23 cellular contexts compared by ENCODE assay signal in genomic region chr20:37388831-37389230, GRCh38. TPM values are rescaled to one million over a fixed set of nuclear protein-coding genes. Genes with fewer than 3 reads are reported as not detected.
DNase-seq lines count a peak whose midpoint lies in the region; ATAC-seq, FAIRE-seq and TF ChIP-seq lines count a peak whose summit lies in the region.
"Had no signal": no experiment of that assay in that cellular context is flagged by ENCODE, and none has a peak within 500 bp of the region (broad histone marks: within the 10 kb centered on the region; RNA-seq: fewer than 3 reads in every experiment).

No MANE protein-coding gene starts in this region.

- TF ChIP-seq CTCF in SK-N-SH (IDR thresholded peaks at IDR 0.05) = no peak
- no peak for TF ChIP-seq CTCF in hepatocyte (IDR thresholded peaks at IDR 0.05; ENCODE audit: poor library complexity)
- TF ChIP-seq CTCF in osteoblast (IDR thresholded peaks at IDR 0.05; ENCODE audit: extremely low read depth, low read depth, low read length) = no peak

- DNase-seq in SK-N-SH (peak; percentile 21), hepatocyte (ENCODE audit: low spot score) (peak; percentile 5), osteoblast (ENCODE audit: insufficient read length, low spot score, missing footprints) (peak; percentile 46), small intestine (no peak), GM23248 (no peak)
- DNase-seq: COR-L47; DMS153; Kasumi-1; MG63; NCI-H1048; NCI-H1436 treated with DMSO at 0.1 percent for 48 hours; NCI-H2029 treated with DMSO at 0.1 percent for 48 hours; NCI-H748 treated with DMSO at 0.1 percent for 48 hours; NK-92 treated with Interleukin-12 subunit alpha and Interleukin-12 subunit beta, amount 100 ng/mL, for 24 hours; SIG-M5 had no signal

- no peaks in the 10 kb centered on the region for H3K9me2 ChIP-seq in SK-N-SH
- no peaks in the 10 kb centered on the region for H3K9me2 ChIP-seq in hepatocyte (replicated peaks; ENCODE audit: insufficient read depth)
- no peaks in the 10 kb centered on the region for H3K9me2 ChIP-seq in GM23248 (ENCODE audit: insufficient read depth)

- H3K79me2 ChIP-seq in SK-N-SH (ENCODE audit: insufficient read depth) (no peaks in the 10 kb centered on the region), hepatocyte (no peaks in the 10 kb centered on the region), osteoblast (ENCODE audit: insufficient read depth, low read length) (no peaks in the 10 kb centered on the region), GM23248 (ENCODE audit: insufficient read depth) (no peaks in the 10 kb centered on the region)

- no peaks in the 10 kb centered on the region for H4K20me1 ChIP-seq in SK-N-SH (ENCODE audit: insufficient read depth)
- H4K20me1 ChIP-seq in hepatocyte (ENCODE audit: insufficient read depth, poor library complexity, severe bottlenecking) = no peaks in the 10 kb centered on the region
- peaks cover 8% of the 10 kb centered on the region for H4K20me1 ChIP-seq in osteoblast (ENCODE audit: insufficient read depth, low read length)
- H4K20me1 ChIP-seq in GM23248 (ENCODE audit: insufficient read depth) = no peaks in the 10 kb centered on the region

- in situ Hi-C loops in GM23248 (cut with MboI) = loop anchor here (10.0 kb wide), 1 partner anchor 104 kb away; the partner anchor contains the start of gene MANBAL

- H3K27ac ChIP-seq in SK-N-SH (ENCODE audit: low read depth in 2 of 2, low read length in 1 of 2) = no peak overlapping the region
- no peak overlapping the region for H3K27ac ChIP-seq in hepatocyte
- H3K27ac ChIP-seq in osteoblast (ENCODE audit: low read depth, low read length) = no peak overlapping the region
- H3K27ac ChIP-seq in small intestine (ENCODE audit: low read depth in 1 of 2, low read length in 1 of 2) = no peak overlapping the region
- H3K27ac ChIP-seq in GM23248 = no peak overlapping the region
- H3K27ac ChIP-seq: 22Rv1 had no signal

- FAIRE-seq in small intestine (lab: Jason Lieb, UNC) = no peak
- FAIRE-seq: GM12878, RCC 7860 had no signal

- H2AFZ ChIP-seq in SK-N-SH (ENCODE audit: low read depth) (no peak overlapping the region), hepatocyte (no peak overlapping the region), osteoblast (ENCODE audit: low read length) (no peak overlapping the region), GM23248 (no peak overlapping the region)
- H2AFZ ChIP-seq: GM23338 had no signal

- H3K9me3 ChIP-seq in SK-N-SH (no peaks in the 10 kb centered on the region), hepatocyte (ENCODE audit: low read depth) (no peaks in the 10 kb centered on the region), osteoblast (ENCODE audit: low read depth, low read length) (no peaks in the 10 kb centered on the region), small intestine (ENCODE audit: control insufficient read depth, low read depth) (no peaks in the 10 kb centered on the region), GM23248 (ENCODE audit: low read depth) (no peaks in the 10 kb centered on the region)
- H3K9me3 ChIP-seq: MG63 had no signal

- TF ChIP-seq RAD21 in SK-N-SH (IDR thresholded peaks at IDR 0.05; ENCODE audit: low read length) = no peak

- H3K27me3 ChIP-seq in SK-N-SH (ENCODE audit: insufficient read depth) = no peaks in the 10 kb centered on the region
- no peaks in the 10 kb centered on the region for H3K27me3 ChIP-seq in hepatocyte
- no peaks in the 10 kb centered on the region for H3K27me3 ChIP-seq in osteoblast (ENCODE audit: insufficient read depth, low read length)
- no peaks in the 10 kb centered on the region for H3K27me3 ChIP-seq in small intestine (ENCODE audit: control insufficient read depth in 2 of 2, insufficient read depth in 2 of 2, low read length in 2 of 2)
- no peaks in the 10 kb centered on the region for H3K27me3 ChIP-seq in GM23248 (replicated peaks; ENCODE audit: insufficient read depth)
- H3K27me3 ChIP-seq: MG63 had no signal

- peak; percentile 18 for TF ChIP-seq POLR2A in GM18505 (IDR thresholded peaks at IDR 0.05; ENCODE audit: borderline replicate concordance, extremely low read depth, insufficient read depth, insufficient read length)

- H3K9ac ChIP-seq in SK-N-SH = no peak overlapping the region
- no peak overlapping the region for H3K9ac ChIP-seq in GM23248

- POLR2A ChIA-PET in SK-N-SH (lab: Yijun Ruan, JAX) = interaction anchor here (0.8 kb wide), 1 partner anchor 138 kb away, joined by 3 read pairs; the partner anchor contains the start of gene BLCAP

- H3K36me3 ChIP-seq in SK-N-SH (replicated peaks in 1 of 2; ENCODE audit: control insufficient read depth in 1 of 2, insufficient read depth in 2 of 2, low read length in 1 of 2) (peaks cover 8 to 23% of the 10 kb centered on the region in 2 experiments), hepatocyte (replicated peaks; ENCODE audit: insufficient read depth, low read depth) (no peaks in the 10 kb centered on the region), osteoblast (ENCODE audit: insufficient read depth, low read length) (peaks cover 44% of the 10 kb centered on the region), small intestine (ENCODE audit: control insufficient read depth in 2 of 2, insufficient read depth in 2 of 2, low read length in 2 of 2) (peaks cover 7 to 18% of the 10 kb centered on the region in 2 donors), GM23248 (ENCODE audit: low read depth) (no peaks in the 10 kb centered on the region)

- H3K4me2 ChIP-seq in SK-N-SH = no peak overlapping the region
- no peak overlapping the region for H3K4me2 ChIP-seq in hepatocyte
- H3K4me2 ChIP-seq in osteoblast (ENCODE audit: insufficient read depth, low read length) = no peak overlapping the region
- H3K4me2 ChIP-seq in GM23248 (ENCODE audit: unreplicated experiment) = no peak overlapping the region
- H3K4me2 ChIP-seq: GM23338 had no signal

- H3F3A ChIP-seq in SK-N-SH (replicated peaks; ENCODE audit: insufficient read depth) (no peaks in the 10 kb centered on the region), GM23248 (ENCODE audit: insufficient read depth) (no peaks in the 10 kb centered on the region)

- ATAC-seq in SK-N-SH treated with all-trans-retinoic acid at 6 μM for 48 hours = no peak
- ATAC-seq in GM18505 (IDR thresholded peaks at IDR 0.05; ENCODE audit: unreplicated experiment) = no peak
- ATAC-seq in HG02840 (IDR thresholded peaks at IDR 0.05; ENCODE audit: low FRiP score, unreplicated experiment) = no peak
- ATAC-seq: GM12878, GM23338, HCT116 had no signal

- peaks cover 0 to 35% of the 10 kb centered on the region in 2 experiments; a peak in 1 of 4 replicates for H3K4me1 ChIP-seq in SK-N-SH (ENCODE audit: control insufficient read depth in 1 of 2, insufficient read depth in 2 of 2, low read depth in 1 of 2, low read length in 1 of 2)
- no peaks in the 10 kb centered on the region for H3K4me1 ChIP-seq in hepatocyte (ENCODE audit: insufficient read depth)
- H3K4me1 ChIP-seq in osteoblast (ENCODE audit: insufficient read depth, low read length) = no peaks in the 10 kb centered on the region
- H3K4me1 ChIP-seq in small intestine (ENCODE audit: control insufficient read depth in 2 of 2, insufficient read depth in 1 of 2, low read depth in 1 of 2, low read length in 1 of 2) = no peaks in the 10 kb centered on the region
- H3K4me1 ChIP-seq in GM23248 (ENCODE audit: insufficient read depth) = 0 out of 2 replicates have a peak, but pooled peaks cover 2% of the 10 kb centered on the region

- WGBS in SK-N-SH (ENCODE audit: low lambda C conversion rate) = 92% methylated on average over 8 of the region's 9 CpGs
- 93% methylated on average over 8 of the region's 9 CpGs for WGBS in hepatocyte (ENCODE audit: low lambda C conversion rate, missing lambda C conversion rate)
- 84 to 93% (median 90%) methylated on average over 9 of the region's 9 CpGs for WGBS in small intestine, 3 donors
- WGBS in GM23248 (ENCODE audit: low coverage in 1 of 2, low lambda C conversion rate in 2 of 2, missing lambda C conversion rate in 2 of 2), 2 experiments = 86 to 91% methylated on average over 6 to 9 of the region's 9 CpGs

- CTCF ChIA-PET in SK-N-SH (lab: Yijun Ruan, JAX) = interaction anchor here (1.0 to 2.5 kb wide), 3 partner anchors 146 to 193 kb away, joined by 3 to 10 read pairs (median 6); no protein-coding TSS in a partner anchor

- H3K4me3 ChIP-seq in SK-N-SH (ENCODE audit: low read depth in 2 of 2, low read length in 1 of 2) (no peak overlapping the region), hepatocyte (no peak overlapping the region), osteoblast (ENCODE audit: insufficient read depth, low read length) (no peak overlapping the region), small intestine (ENCODE audit: low read depth in 1 of 2, low read length in 2 of 2) (no peak overlapping the region), GM23248 (no peak overlapping the region)
- H3K4me3 ChIP-seq: GM12878, GM23338, MG63 had no signal

- TF ChIP-seq EP300 in SK-N-SH (IDR thresholded peaks at IDR 0.05; ENCODE audit: borderline replicate concordance in 1 of 2, low read depth in 1 of 2, low read length in 1 of 2) = no peak

TF ChIP-seq in SK-N-SH, 30 proteins besides CTCF, POLR2A, EP300 and RAD21 (continues in another document):
- TF ChIP-seq FOSL2 (IDR thresholded peaks at IDR 0.05; ENCODE audit: borderline replicate concordance, low read depth) = no peak
- no peak for TF ChIP-seq MAX (IDR thresholded peaks at IDR 0.05; ENCODE audit: low read depth)
- TF ChIP-seq MXI1 (IDR thresholded peaks at IDR 0.05; ENCODE audit: low read depth, low read length) = no peak
- no peak for TF ChIP-seq GATA2 (CRISPR knock-in tag; IDR thresholded peaks at IDR 0.05)
- no peak for TF ChIP-seq TCF12 (IDR thresholded peaks at IDR 0.05)
- TF ChIP-seq FOXJ3 (CRISPR knock-in tag; IDR thresholded peaks at IDR 0.05) = no peak

TF ChIP-seq in SK-N-SH treated with all-trans-retinoic acid at 6 μM for 48 hours, 23 proteins besides CTCF, POLR2A, EP300 and RAD21 (continues in another document):
- TF ChIP-seq CSRNP3 (CRISPR knock-in tag; IDR thresholded peaks at IDR 0.05) = no peak

RNA-seq across cellular contexts. Expression of gene SRC, which starts 42.9 kb away (rescaled TPM):
- polyA plus RNA-seq in SK-N-SH (2012; rRNA removed) (23.8 and 25.6 TPM in 2 replicates), hepatocyte (55.1 and 56.4 TPM in 2 replicates), small intestine (100 to 1,000 TPM in 1 of 3 donors, 10 to 100 TPM in 2; 70.8 to 107 (median 83.6) TPM), GM23248 (2016; fragmentation: Nextera tagmentation; extraction: Ambion mirVana) (13.9 and 17.0 TPM in 2 replicates)
- 9.6 and 17.1 TPM in 2 replicates for polyA plus RNA-seq in SK-N-SH (2012; cell fraction: cytosol; rRNA removed)
- 49.2 and 58.8 TPM in 2 replicates for polyA plus RNA-seq in SK-N-SH (2012; cell fraction: nucleus; rRNA removed)
- total RNA-seq in hepatocyte (45.5 and 69.8 TPM in 2 replicates), osteoblast (22.1 and 22.4 TPM in 2 replicates)
- total RNA-seq in GM23248 (2014; rRNA removed; shearing (Covaris generic)) = 28.6 and 29.8 TPM in 2 replicates

Comparison
In these comparisons a context has a peak if more than half of its experiments do, and no peak if none do; other contexts are left out.
1. DNase-seq: peak in SK-N-SH (single experiment), hepatocyte (single experiment) and osteoblast (single experiment); none in small intestine (single experiment) and GM23248 (single experiment).